Comparison of ENCODE assay signal across 13 cellular contexts in genomic region chr12:128813883-128814282, GRCh38. TPM values are rescaled to one million over a fixed set of nuclear protein-coding genes. Genes with fewer than 3 reads are reported as not detected.
DNase-seq lines count a peak whose midpoint lies in the region; ATAC-seq lines count a peak whose summit lies in the region.
"Had no signal": no experiment of that assay in that cellular context is flagged by ENCODE, and none has a peak within 500 bp of the region (broad histone marks: within the 10 kb centered on the region; RNA-seq: fewer than 3 reads in every experiment).

No MANE protein-coding gene starts in this region.

- H3K27me3 Mint-ChIP-seq in T-helper 1 cell treated with Interleukin-12 subunit alpha and Interleukin-12 subunit beta and Interleukin-4 antibody, amounts not matched to agents 30 μg/mL and 1 μg/mL, for 36 hours (ENCODE audit: low read depth) = no peaks in the 10 kb centered on the region
- no peaks in the 10 kb centered on the region for H3K27me3 Mint-ChIP-seq in central memory CD8-positive, alpha-beta T cell
- no peaks in the 10 kb centered on the region for H3K27me3 Mint-ChIP-seq in activated CD4-positive, alpha-beta T cell treated with anti-CD3 and anti-CD28 coated beads for 36 hours

- H4K5ac ChIP-seq in mesendoderm (ENCODE audit: low read length) = no peak overlapping the region

- H3K27ac ChIP-seq in mesendoderm (ENCODE audit: low read depth, low read length) = no peak overlapping the region
- H3K27ac ChIP-seq: suprapubic skin had no signal

- H3K36me3 ChIP-seq in mesendoderm (ENCODE audit: control insufficient read depth, insufficient read depth, low read length) = peaks cover 6% of the 10 kb centered on the region

- peaks cover 27% of the 10 kb centered on the region for H3K36me3 Mint-ChIP-seq in T-helper 1 cell treated with Interleukin-12 subunit alpha and Interleukin-12 subunit beta and Interleukin-4 antibody, amounts not matched to agents 30 μg/mL and 1 μg/mL, for 36 hours (ENCODE audit: low read depth)
- peaks cover 21% of the 10 kb centered on the region for H3K36me3 Mint-ChIP-seq in central memory CD8-positive, alpha-beta T cell (ENCODE audit: insufficient read depth)
- H3K36me3 Mint-ChIP-seq in stimulated activated effector memory CD8-positive, alpha-beta T cell treated with anti-CD3 and anti-CD28 coated beads, Interleukin-12 subunit alpha, Interleukin-12 subunit beta, amount 100 ng/mL, for 72 hours = peaks cover 73% of the 10 kb centered on the region
- peaks cover 49% of the 10 kb centered on the region for H3K36me3 Mint-ChIP-seq in activated CD4-positive, alpha-beta T cell treated with anti-CD3 and anti-CD28 coated beads for 36 hours (ENCODE audit: low read depth)

- no peak overlapping the region for H3K4me2 ChIP-seq in mesendoderm (ENCODE audit: low read length)

- intact Hi-C loops in activated CD4-positive, alpha-beta T cell treated with anti-CD3 and anti-CD28 coated beads for 36 hours (cut with DNase I, micrococcal nuclease) = no loop called here

- H2BK15ac ChIP-seq in mesendoderm (replicated peaks; ENCODE audit: low read depth) = no peak overlapping the region

- ATAC-seq in HG02870 (IDR thresholded peaks at IDR 0.05; ENCODE audit: unreplicated experiment) (peak; percentile 14), HG03280 (IDR thresholded peaks at IDR 0.05; ENCODE audit: unreplicated experiment) (no peak)
- no peak for ATAC-seq in central memory CD8-positive, alpha-beta T cell (replicated peaks; ENCODE audit: extremely low read depth, poor library complexity, severe bottlenecking)
- peak; percentile 73 for ATAC-seq in stimulated activated effector memory CD8-positive, alpha-beta T cell treated with anti-CD3 and anti-CD28 coated beads, Interleukin-12 subunit alpha, Interleukin-12 subunit beta, amount 100 ng/mL, for 72 hours
- ATAC-seq in activated CD4-positive, alpha-beta T cell treated with anti-CD3 and anti-CD28 coated beads for 36 hours = no peak

- no peak overlapping the region for H3K9ac ChIP-seq in mesendoderm (ENCODE audit: low read length)

- peaks cover 69% of the 10 kb centered on the region for H3K79me2 ChIP-seq in mesendoderm (ENCODE audit: control insufficient read depth, insufficient read depth, low read length)

- H3K23ac ChIP-seq in mesendoderm (ENCODE audit: low read length) = no peak overlapping the region

- no peak overlapping the region for H2BK5ac ChIP-seq in mesendoderm (ENCODE audit: low read length)

- CTCF ChIA-PET in activated CD4-positive, alpha-beta T cell treated with anti-CD3 and anti-CD28 coated beads for 36 hours (lab: Charles Lee) = no interaction called here

- no peak overlapping the region for H2AK5ac ChIP-seq in mesendoderm (ENCODE audit: low read length)

- H3K56ac ChIP-seq in mesendoderm (ENCODE audit: low read length) = no peak overlapping the region

- peaks cover 26% of the 10 kb centered on the region for H3K79me1 ChIP-seq in mesendoderm (ENCODE audit: low read length)

- DNase-seq in T-helper 1 cell (no peak), mesendoderm (no peak)
- no peak for DNase-seq in central memory CD8-positive, alpha-beta T cell (ENCODE audit: low spot score in 2 of 2)
- DNase-seq in stimulated activated effector memory CD8-positive, alpha-beta T cell treated with anti-CD3 and anti-CD28 coated beads, Interleukin-12 subunit alpha, Interleukin-12 subunit beta, amount 100 ng/mL, for 72 hours (ENCODE audit: low spot score in 2 of 2) = no peak
- DNase-seq in activated CD4-positive, alpha-beta T cell treated with anti-CD3 and anti-CD28 coated beads for 36 hours = no peak
- DNase-seq: 8988T, DND-41, NCI-H1092 treated with DMSO at 0.1 percent for 48 hours had no signal

- no peak overlapping the region for H3K18ac ChIP-seq in mesendoderm (ENCODE audit: low read length)

- no peak overlapping the region for H3K4me3 Mint-ChIP-seq in T-helper 1 cell treated with Interleukin-12 subunit alpha and Interleukin-12 subunit beta and Interleukin-4 antibody, amounts not matched to agents 30 μg/mL and 1 μg/mL, for 36 hours
- H3K4me3 Mint-ChIP-seq in central memory CD8-positive, alpha-beta T cell = no peak overlapping the region
- peak overlapping the region; percentile 6 for H3K4me3 Mint-ChIP-seq in stimulated activated effector memory CD8-positive, alpha-beta T cell treated with anti-CD3 and anti-CD28 coated beads, Interleukin-12 subunit alpha, Interleukin-12 subunit beta, amount 100 ng/mL, for 72 hours
- H3K4me3 Mint-ChIP-seq in activated CD4-positive, alpha-beta T cell treated with anti-CD3 and anti-CD28 coated beads for 36 hours = no peak overlapping the region
- H3K4me3 Mint-ChIP-seq: nephron had no signal

- H3K4me1 ChIP-seq in mesendoderm (ENCODE audit: control insufficient read depth, low read depth, low read length) = no peaks in the 10 kb centered on the region

- H3K27ac Mint-ChIP-seq in T-helper 1 cell treated with Interleukin-12 subunit alpha and Interleukin-12 subunit beta and Interleukin-4 antibody, amounts not matched to agents 30 μg/mL and 1 μg/mL, for 36 hours = peak overlapping the region; percentile 24
- H3K27ac Mint-ChIP-seq in central memory CD8-positive, alpha-beta T cell (ENCODE audit: low read depth) = peak overlapping the region; percentile 73
- peak overlapping the region; percentile 75 for H3K27ac Mint-ChIP-seq in stimulated activated effector memory CD8-positive, alpha-beta T cell treated with anti-CD3 and anti-CD28 coated beads, Interleukin-12 subunit alpha, Interleukin-12 subunit beta, amount 100 ng/mL, for 72 hours
- H3K27ac Mint-ChIP-seq in activated CD4-positive, alpha-beta T cell treated with anti-CD3 and anti-CD28 coated beads for 36 hours = no peak overlapping the region
- H3K27ac Mint-ChIP-seq: nephron had no signal

- no peak overlapping the region for H4K8ac ChIP-seq in mesendoderm (ENCODE audit: low read depth, low read length)

- H3K9me3 Mint-ChIP-seq in T-helper 1 cell treated with Interleukin-12 subunit alpha and Interleukin-12 subunit beta and Interleukin-4 antibody, amounts not matched to agents 30 μg/mL and 1 μg/mL, for 36 hours = no peaks in the 10 kb centered on the region
- H3K9me3 Mint-ChIP-seq in central memory CD8-positive, alpha-beta T cell = no peaks in the 10 kb centered on the region
- H3K9me3 Mint-ChIP-seq in stimulated activated effector memory CD8-positive, alpha-beta T cell treated with anti-CD3 and anti-CD28 coated beads, Interleukin-12 subunit alpha, Interleukin-12 subunit beta, amount 100 ng/mL, for 72 hours = no peaks in the 10 kb centered on the region
- no peaks in the 10 kb centered on the region for H3K9me3 Mint-ChIP-seq in activated CD4-positive, alpha-beta T cell treated with anti-CD3 and anti-CD28 coated beads for 36 hours (ENCODE audit: low read depth)
- H3K9me3 Mint-ChIP-seq: nephron had no signal

- no peak overlapping the region for H3K4ac ChIP-seq in mesendoderm (ENCODE audit: low read depth, low read length)

- H3K4me1 Mint-ChIP-seq in T-helper 1 cell treated with Interleukin-12 subunit alpha and Interleukin-12 subunit beta and Interleukin-4 antibody, amounts not matched to agents 30 μg/mL and 1 μg/mL, for 36 hours (ENCODE audit: low read depth) = peaks cover 50% of the 10 kb centered on the region
- H3K4me1 Mint-ChIP-seq in central memory CD8-positive, alpha-beta T cell = peaks cover 75% of the 10 kb centered on the region
- H3K4me1 Mint-ChIP-seq in stimulated activated effector memory CD8-positive, alpha-beta T cell treated with anti-CD3 and anti-CD28 coated beads, Interleukin-12 subunit alpha, Interleukin-12 subunit beta, amount 100 ng/mL, for 72 hours = peaks cover 77% of the 10 kb centered on the region
- peaks cover 63% of the 10 kb centered on the region for H3K4me1 Mint-ChIP-seq in activated CD4-positive, alpha-beta T cell treated with anti-CD3 and anti-CD28 coated beads for 36 hours

- H2BK120ac ChIP-seq in mesendoderm (ENCODE audit: low read depth, low read length) = no peak overlapping the region

- no CpG with 5 or more reads among the region's 10 CpGs for WGBS in mesendoderm (ENCODE audit: extremely low coverage, insufficient coverage, low lambda C conversion rate)

- H3K27me3 ChIP-seq in mesendoderm (ENCODE audit: insufficient read depth, low read length, poor library complexity) = no peaks in the 10 kb centered on the region
- H3K27me3 ChIP-seq: suprapubic skin had no signal

- H3K4me3 ChIP-seq in mesendoderm (ENCODE audit: low read length) = no peak overlapping the region
- H3K4me3 ChIP-seq: suprapubic skin had no signal

- POLR2A ChIA-PET in activated CD4-positive, alpha-beta T cell treated with anti-CD3 and anti-CD28 coated beads for 36 hours (lab: Charles Lee) = no interaction called here

RNA-seq across cellular contexts. Expression of gene SLC15A4, which starts 9.9 kb away (rescaled TPM):
- 10 to 100 TPM; 24.2 to 25.9 TPM for total RNA-seq in activated CD4-positive, alpha-beta T cell treated with anti-CD3 and anti-CD28 coated beads for 36 hours
- polyA plus RNA-seq in mesendoderm (2013, experiment 1 of 2) = 15.5 TPM
- polyA plus RNA-seq in mesendoderm (2013, experiment 2 of 2) = 15.1 TPM

RNA-seq across cellular contexts. Expression of gene GLT1D1, which starts 39.4 kb away (rescaled TPM):
- total RNA-seq in activated CD4-positive, alpha-beta T cell treated with anti-CD3 and anti-CD28 coated beads for 36 hours = under 1 TPM; 0.30 to 0.53 TPM
- 4.1 TPM for polyA plus RNA-seq in mesendoderm (2013, experiment 1 of 2)
- 4.2 TPM for polyA plus RNA-seq in mesendoderm (2013, experiment 2 of 2)

Comparison
In these comparisons a context has a peak if more than half of its experiments do, and no peak if none do; other contexts are left out.
1. ATAC-seq: peak in HG02870 (single experiment) and stimulated activated effector memory CD8-positive, alpha-beta T cell treated with anti-CD3 and anti-CD28 coated beads, Interleukin-12 subunit alpha, Interleukin-12 subunit beta, amount 100 ng/mL, for 72 hours (single experiment); none in central memory CD8-positive, alpha-beta T cell (single experiment), HG03280 (single experiment) and activated CD4-positive, alpha-beta T cell treated with anti-CD3 and anti-CD28 coated beads for 36 hours (single experiment).